ENCODE assay signal across 1 cellular context in genomic region chr17:823501-823902, GRCh38.
TF ChIP-seq lines count a peak whose summit lies in the region.

No MANE protein-coding gene starts in this region.

TF ChIP-seq in SK-N-SH, 30 proteins besides CTCF, POLR2A, EP300 and RAD21 (continued from another document):
- TF ChIP-seq ZBTB33 (IDR thresholded peaks at IDR 0.05; ENCODE audit: borderline replicate concordance, low read depth) (no peak), NRF1 (IDR thresholded peaks at IDR 0.05; ENCODE audit: low read depth, low read length) (no peak), MXI1 (IDR thresholded peaks at IDR 0.05; ENCODE audit: low read depth, low read length) (no peak), YY1 (IDR thresholded peaks at IDR 0.05; ENCODE audit: low read depth) (no peak), SIN3A (IDR thresholded peaks at IDR 0.05; ENCODE audit: borderline replicate concordance, low read depth, low read length) (no peak), USF2 (IDR thresholded peaks at IDR 0.05; ENCODE audit: borderline replicate concordance, low read depth, low read length) (no peak), USF1 (IDR thresholded peaks at IDR 0.05; ENCODE audit: borderline replicate concordance, low read depth) (no peak)
